ENCODE assay signal across 9 cellular contexts in the genomic region with DNA sequence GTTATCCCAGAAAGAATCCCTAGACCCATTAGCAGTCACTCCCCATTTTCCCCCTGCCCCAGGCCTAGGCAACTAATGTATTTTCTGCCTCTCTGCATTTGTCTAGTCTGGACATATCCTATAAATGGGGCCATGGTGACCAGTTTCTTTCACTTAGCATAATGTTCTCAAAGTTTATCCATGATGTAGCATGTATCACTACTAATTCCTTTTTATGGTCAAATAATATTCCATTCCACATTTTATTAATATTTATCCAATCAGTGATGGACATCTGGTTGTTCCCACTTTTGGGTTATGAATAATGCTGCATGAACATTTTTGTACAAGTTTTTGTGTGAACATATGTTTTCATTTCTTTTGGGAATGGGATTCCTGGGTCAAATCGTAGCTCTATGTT. TPM values are rescaled to one million over a fixed set of nuclear protein-coding genes. Genes with fewer than 3 reads are reported as not detected.
DNase-seq lines count a peak whose midpoint lies in the region; TF ChIP-seq lines count a peak whose summit lies in the region.
"Had no signal": no experiment of that assay in that cellular context is flagged by ENCODE, and none has a peak within 500 bp of the region (broad histone marks: within the 10 kb centered on the region; RNA-seq: fewer than 3 reads in every experiment).

No MANE protein-coding gene starts in this region.

- H3K36me3 ChIP-seq in OCI-LY1 (ENCODE audit: insufficient read depth, low read length): no peaks in the 10 kb centered on the region; the same call in 1 of the 2 replicates
- H3K36me3 ChIP-seq in endodermal cell (ENCODE audit: control insufficient read depth, insufficient read depth, low read length): no peaks in the 10 kb centered on the region

- H3K9me2 ChIP-seq in OCI-LY1 (ENCODE audit: low read depth, low read length): no peaks in the 10 kb centered on the region

- no peak for TF ChIP-seq CTCF in AG10803 (conservative IDR thresholded peaks at IDR 0.05; ENCODE audit: low read length)
- TF ChIP-seq CTCF in OCI-LY1 (IDR thresholded peaks at IDR 0.05; ENCODE audit: low read length): no peak
- no peak for TF ChIP-seq CTCF in endodermal cell (conservative IDR thresholded peaks at IDR 0.05)
- TF ChIP-seq CTCF in nephron (IDR thresholded peaks at IDR 0.05; ENCODE audit: unreplicated experiment in 3 of 3): no peak

- H3K9me3 Mint-ChIP-seq in endodermal cell: no peaks in the 10 kb centered on the region
- no peaks in the 10 kb centered on the region for H3K9me3 Mint-ChIP-seq in nephron

- H3K27me3 Mint-ChIP-seq in endodermal cell (ENCODE audit: insufficient read depth) (peaks cover 3% of the 10 kb centered on the region), nephron (ENCODE audit: low read depth) (no peaks in the 10 kb centered on the region)

- H3K27ac ChIP-seq in OCI-LY1 (ENCODE audit: low read depth, low read length, poor library complexity, severe bottlenecking) (no peak overlapping the region), endodermal cell (ENCODE audit: low read depth, low read length) (no peak overlapping the region)

- H3K4me1 Mint-ChIP-seq in endodermal cell: peaks cover 21% of the 10 kb centered on the region
- peaks cover 28% of the 10 kb centered on the region for H3K4me1 Mint-ChIP-seq in nephron

- H3K79me2 ChIP-seq in OCI-LY1 (ENCODE audit: insufficient read depth, low read length): peaks cover 3% of the 10 kb centered on the region; the same call in 1 of the 2 replicates

- H3K9me3 ChIP-seq in OCI-LY1 (ENCODE audit: low read length): peaks cover 6% of the 10 kb centered on the region; the same call in 1 of the 2 replicates
- H3K9me3 ChIP-seq in endodermal cell (ENCODE audit: control insufficient read depth, low read length): no peaks in the 10 kb centered on the region

- H3K4me3 ChIP-seq in AG10803 (ENCODE audit: low read length) (peak overlapping the region; percentile 73), OCI-LY1 (ENCODE audit: low read depth, low read length, poor library complexity, severe bottlenecking) (peak overlapping the region; percentile 69), endodermal cell (ENCODE audit: low read length) (peak overlapping the region; percentile 89)

- no peak overlapping the region for H2AFZ ChIP-seq in OCI-LY1 (ENCODE audit: low read length)

- H4K20me1 ChIP-seq in OCI-LY1 (ENCODE audit: insufficient read depth, low read length): no peaks in the 10 kb centered on the region

- H3K27me3 ChIP-seq in OCI-LY1 (ENCODE audit: insufficient read depth, low read length): no peaks in the 10 kb centered on the region
- no peaks in the 10 kb centered on the region for H3K27me3 ChIP-seq in endodermal cell (ENCODE audit: control insufficient read depth, insufficient read depth, low read length, poor library complexity, severe bottlenecking)

- DNase-seq in AG10803 (ENCODE audit: low read depth) (no peak), endodermal cell (no peak), NCI-H2171 treated with DMSO at 0.1 percent for 48 hours (lab: John Stamatoyannopoulos, UW) (no peak), GF-D8 (lab: John Stamatoyannopoulos, UW) (no peak), HuH-7 (ENCODE audit: low spot score) (no peak)
- no peak for DNase-seq in activated CD4-positive, CD25-positive, alpha-beta regulatory T cell treated with anti-CD3 and anti-CD28 coated beads, Interleukin-2, amount 50 U/mL, for 72 hours
- DNase-seq: activated CD4-positive, alpha-beta T cell treated with anti-CD3 and anti-CD28 coated beads, Interleukin-2, amount 50 U/mL, for 48 hours had no signal

- peak overlapping the region; percentile 56; the same call in 1 of the 2 replicates for H3K9ac ChIP-seq in OCI-LY1 (ENCODE audit: low read length)
- peak overlapping the region; percentile 72 for H3K9ac ChIP-seq in endodermal cell (ENCODE audit: extremely low read depth, low read length, poor library complexity, severe bottlenecking)

- peak overlapping the region; percentile 75 for H3K4me2 ChIP-seq in OCI-LY1 (ENCODE audit: low read length)

- peak overlapping the region; percentile 81 for H3K4me3 Mint-ChIP-seq in endodermal cell
- peak overlapping the region; percentile 92 to 97 (median 94) for H3K4me3 Mint-ChIP-seq in nephron

- WGBS in endodermal cell (ENCODE audit: insufficient coverage in 1 of 2, insufficient read length in 1 of 2), 2 experiments: 95% methylated on average over 1 of the region's 1 CpG; no CpG with 5 or more reads in 1 of the 2 experiments

- H3K36me3 Mint-ChIP-seq in endodermal cell (ENCODE audit: low read depth) (no peaks in the 10 kb centered on the region), nephron (ENCODE audit: low read depth) (peaks cover 8% of the 10 kb centered on the region)

- H3K4me1 ChIP-seq in OCI-LY1 (ENCODE audit: insufficient read depth, low read length, severe bottlenecking) (peaks cover 18% of the 10 kb centered on the region), endodermal cell (ENCODE audit: control insufficient read depth, insufficient read depth, low read length) (no peaks in the 10 kb centered on the region)

- H3K27ac Mint-ChIP-seq in endodermal cell (no peak overlapping the region), nephron (peak overlapping the region; percentile 93 to 99 (median 98))

- H3F3A ChIP-seq in OCI-LY1 (ENCODE audit: insufficient read depth, low read length): no peaks in the 10 kb centered on the region

RNA-seq across cellular contexts. Expression of a gene that starts 1.5 kb away (rescaled TPM):
- 10 to 100 TPM; 16.8 to 18.5 TPM for total RNA-seq in endodermal cell
- polyA plus RNA-seq in endodermal cell (2013, experiment 1 of 2): 13.1 TPM
- 12.4 TPM for polyA plus RNA-seq in endodermal cell (2013, experiment 2 of 2)
